1 cellular context compared by ENCODE assay signal in the genomic region with DNA sequence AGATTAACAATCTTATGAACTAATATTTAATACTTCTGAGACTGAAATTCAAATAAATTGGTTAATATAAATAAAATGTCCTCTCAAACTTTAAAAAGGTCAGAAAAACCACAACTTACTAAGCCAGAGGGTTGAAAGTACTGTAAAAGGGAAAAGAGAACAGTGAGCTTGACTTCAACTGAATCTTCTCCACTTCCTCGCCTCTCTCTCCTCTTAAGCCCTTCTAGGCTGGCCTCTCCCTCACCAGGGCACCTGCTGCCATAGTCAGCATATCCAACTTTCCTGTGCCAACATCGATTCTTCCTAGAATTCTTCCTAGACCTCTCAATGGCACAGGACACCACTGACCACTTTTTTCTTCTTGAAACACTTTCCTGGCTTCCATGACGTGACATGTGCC.
TF ChIP-seq lines count a peak whose summit lies in the region.

No MANE protein-coding gene starts in this region.

TF ChIP-seq in SK-N-SH, 30 proteins besides CTCF, POLR2A, EP300 and RAD21 (continued from another document):
- TF ChIP-seq POLR2AphosphoS5 (IDR thresholded peaks at IDR 0.05; ENCODE audit: low read depth, low read length) (no peak), FOXJ3 (CRISPR knock-in tag; IDR thresholded peaks at IDR 0.05) (no peak), FOXM1 (IDR thresholded peaks at IDR 0.05; ENCODE audit: low read depth) (no peak), EZH2phosphoT487 (IDR thresholded peaks at IDR 0.05; ENCODE audit: borderline replicate concordance, low read depth) (no peak)
- TF ChIP-seq, protein P1, sequence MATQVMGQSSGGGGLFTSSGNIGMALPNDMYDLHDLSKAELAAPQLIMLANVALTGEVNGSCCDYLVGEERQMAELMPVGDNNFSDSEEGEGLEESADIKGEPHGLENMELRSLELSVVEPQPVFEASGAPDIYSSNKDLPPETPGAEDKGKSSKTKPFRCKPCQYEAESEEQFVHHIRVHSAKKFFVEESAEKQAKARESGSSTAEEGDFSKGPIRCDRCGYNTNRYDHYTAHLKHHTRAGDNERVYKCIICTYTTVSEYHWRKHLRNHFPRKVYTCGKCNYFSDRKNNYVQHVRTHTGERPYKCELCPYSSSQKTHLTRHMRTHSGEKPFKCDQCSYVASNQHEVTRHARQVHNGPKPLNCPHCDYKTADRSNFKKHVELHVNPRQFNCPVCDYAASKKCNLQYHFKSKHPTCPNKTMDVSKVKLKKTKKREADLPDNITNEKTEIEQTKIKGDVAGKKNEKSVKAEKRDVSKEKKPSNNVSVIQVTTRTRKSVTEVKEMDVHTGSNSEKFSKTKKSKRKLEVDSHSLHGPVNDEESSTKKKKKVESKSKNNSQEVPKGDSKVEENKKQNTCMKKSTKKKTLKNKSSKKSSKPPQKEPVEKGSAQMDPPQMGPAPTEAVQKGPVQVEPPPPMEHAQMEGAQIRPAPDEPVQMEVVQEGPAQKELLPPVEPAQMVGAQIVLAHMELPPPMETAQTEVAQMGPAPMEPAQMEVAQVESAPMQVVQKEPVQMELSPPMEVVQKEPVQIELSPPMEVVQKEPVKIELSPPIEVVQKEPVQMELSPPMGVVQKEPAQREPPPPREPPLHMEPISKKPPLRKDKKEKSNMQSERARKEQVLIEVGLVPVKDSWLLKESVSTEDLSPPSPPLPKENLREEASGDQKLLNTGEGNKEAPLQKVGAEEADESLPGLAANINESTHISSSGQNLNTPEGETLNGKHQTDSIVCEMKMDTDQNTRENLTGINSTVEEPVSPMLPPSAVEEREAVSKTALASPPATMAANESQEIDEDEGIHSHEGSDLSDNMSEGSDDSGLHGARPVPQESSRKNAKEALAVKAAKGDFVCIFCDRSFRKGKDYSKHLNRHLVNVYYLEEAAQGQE (IDR thresholded peaks at IDR 0.05; ENCODE audit: low read depth, low read length), result no peak
- TF ChIP-seq, protein P2, sequence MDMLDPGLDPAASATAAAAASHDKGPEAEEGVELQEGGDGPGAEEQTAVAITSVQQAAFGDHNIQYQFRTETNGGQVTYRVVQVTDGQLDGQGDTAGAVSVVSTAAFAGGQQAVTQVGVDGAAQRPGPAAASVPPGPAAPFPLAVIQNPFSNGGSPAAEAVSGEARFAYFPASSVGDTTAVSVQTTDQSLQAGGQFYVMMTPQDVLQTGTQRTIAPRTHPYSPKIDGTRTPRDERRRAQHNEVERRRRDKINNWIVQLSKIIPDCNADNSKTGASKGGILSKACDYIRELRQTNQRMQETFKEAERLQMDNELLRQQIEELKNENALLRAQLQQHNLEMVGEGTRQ (IDR thresholded peaks at IDR 0.05; ENCODE audit: borderline replicate concordance, low read depth, low read length), result no peak
